In genomic region chr6:166466178-166467122, GRCh38 we compare ENCODE assay signal across 1 cellular context.
TF ChIP-seq lines count a peak whose summit lies in the region.

No MANE protein-coding gene starts in this region.

TF ChIP-seq in HEK293, 187 proteins besides CTCF, POLR2A, EP300 and RAD21 (continued from another document):
- TF ChIP-seq ZNF555 (tag by site-specific recombination; conservative IDR thresholded peaks at IDR 0.05) (no peak), ZNF473 (tag by site-specific recombination; IDR thresholded peaks at IDR 0.05) (no peak), ZNF175 (tag by site-specific recombination; IDR thresholded peaks at IDR 0.05) (no peak), ZNF660 (tag by site-specific recombination; IDR thresholded peaks at IDR 0.05) (no peak), ZNF184 (tag by site-specific recombination; IDR thresholded peaks at IDR 0.05) (no peak), RBAK (tag by site-specific recombination; IDR thresholded peaks at IDR 0.05) (no peak), ZNF366 (tag by site-specific recombination; conservative IDR thresholded peaks at IDR 0.05) (peak; percentile 94), ZNF404 (tag by site-specific recombination; IDR thresholded peaks at IDR 0.05) (no peak), OVOL3 (tag by site-specific recombination; IDR thresholded peaks at IDR 0.05) (no peak), ZNF560 (tag by site-specific recombination; IDR thresholded peaks at IDR 0.05; ENCODE audit: borderline replicate concordance) (no peak), ZNF146 (tag by site-specific recombination; IDR thresholded peaks at IDR 0.05) (no peak), ZNF629 (tag by site-specific recombination; IDR thresholded peaks at IDR 0.05) (no peak), ZNF311 (tag by site-specific recombination; IDR thresholded peaks at IDR 0.05; ENCODE audit: borderline replicate concordance) (peak; percentile 67; the same call in 1 of the 2 replicates), GLIS1 (tag by site-specific recombination; IDR thresholded peaks at IDR 0.05) (no peak), SP3 (tag by site-specific recombination; IDR thresholded peaks at IDR 0.05) (no peak), KLF9 (tag by site-specific recombination; IDR thresholded peaks at IDR 0.05; ENCODE audit: low read depth) (no peak), ZNF24 (tag by site-specific recombination; IDR thresholded peaks at IDR 0.05) (peak; percentile 77; the same call in 1 of the 2 replicates)
- TF ChIP-seq, protein P1, sequence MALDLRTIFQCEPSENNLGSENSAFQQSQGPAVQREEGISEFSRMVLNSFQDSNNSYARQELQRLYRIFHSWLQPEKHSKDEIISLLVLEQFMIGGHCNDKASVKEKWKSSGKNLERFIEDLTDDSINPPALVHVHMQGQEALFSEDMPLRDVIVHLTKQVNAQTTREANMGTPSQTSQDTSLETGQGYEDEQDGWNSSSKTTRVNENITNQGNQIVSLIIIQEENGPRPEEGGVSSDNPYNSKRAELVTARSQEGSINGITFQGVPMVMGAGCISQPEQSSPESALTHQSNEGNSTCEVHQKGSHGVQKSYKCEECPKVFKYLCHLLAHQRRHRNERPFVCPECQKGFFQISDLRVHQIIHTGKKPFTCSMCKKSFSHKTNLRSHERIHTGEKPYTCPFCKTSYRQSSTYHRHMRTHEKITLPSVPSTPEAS (tag by site-specific recombination; IDR thresholded peaks at IDR 0.05), result no peak
- TF ChIP-seq, protein P2, sequence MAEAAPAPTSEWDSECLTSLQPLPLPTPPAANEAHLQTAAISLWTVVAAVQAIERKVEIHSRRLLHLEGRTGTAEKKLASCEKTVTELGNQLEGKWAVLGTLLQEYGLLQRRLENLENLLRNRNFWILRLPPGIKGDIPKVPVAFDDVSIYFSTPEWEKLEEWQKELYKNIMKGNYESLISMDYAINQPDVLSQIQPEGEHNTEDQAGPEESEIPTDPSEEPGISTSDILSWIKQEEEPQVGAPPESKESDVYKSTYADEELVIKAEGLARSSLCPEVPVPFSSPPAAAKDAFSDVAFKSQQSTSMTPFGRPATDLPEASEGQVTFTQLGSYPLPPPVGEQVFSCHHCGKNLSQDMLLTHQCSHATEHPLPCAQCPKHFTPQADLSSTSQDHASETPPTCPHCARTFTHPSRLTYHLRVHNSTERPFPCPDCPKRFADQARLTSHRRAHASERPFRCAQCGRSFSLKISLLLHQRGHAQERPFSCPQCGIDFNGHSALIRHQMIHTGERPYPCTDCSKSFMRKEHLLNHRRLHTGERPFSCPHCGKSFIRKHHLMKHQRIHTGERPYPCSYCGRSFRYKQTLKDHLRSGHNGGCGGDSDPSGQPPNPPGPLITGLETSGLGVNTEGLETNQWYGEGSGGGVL (tag by site-specific recombination; IDR thresholded peaks at IDR 0.05), result no peak
- TF ChIP-seq, protein P3, sequence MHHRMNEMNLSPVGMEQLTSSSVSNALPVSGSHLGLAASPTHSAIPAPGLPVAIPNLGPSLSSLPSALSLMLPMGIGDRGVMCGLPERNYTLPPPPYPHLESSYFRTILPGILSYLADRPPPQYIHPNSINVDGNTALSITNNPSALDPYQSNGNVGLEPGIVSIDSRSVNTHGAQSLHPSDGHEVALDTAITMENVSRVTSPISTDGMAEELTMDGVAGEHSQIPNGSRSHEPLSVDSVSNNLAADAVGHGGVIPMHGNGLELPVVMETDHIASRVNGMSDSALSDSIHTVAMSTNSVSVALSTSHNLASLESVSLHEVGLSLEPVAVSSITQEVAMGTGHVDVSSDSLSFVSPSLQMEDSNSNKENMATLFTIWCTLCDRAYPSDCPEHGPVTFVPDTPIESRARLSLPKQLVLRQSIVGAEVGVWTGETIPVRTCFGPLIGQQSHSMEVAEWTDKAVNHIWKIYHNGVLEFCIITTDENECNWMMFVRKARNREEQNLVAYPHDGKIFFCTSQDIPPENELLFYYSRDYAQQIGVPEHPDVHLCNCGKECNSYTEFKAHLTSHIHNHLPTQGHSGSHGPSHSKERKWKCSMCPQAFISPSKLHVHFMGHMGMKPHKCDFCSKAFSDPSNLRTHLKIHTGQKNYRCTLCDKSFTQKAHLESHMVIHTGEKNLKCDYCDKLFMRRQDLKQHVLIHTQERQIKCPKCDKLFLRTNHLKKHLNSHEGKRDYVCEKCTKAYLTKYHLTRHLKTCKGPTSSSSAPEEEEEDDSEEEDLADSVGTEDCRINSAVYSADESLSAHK (tag by site-specific recombination; IDR thresholded peaks at IDR 0.05), result no peak
- TF ChIP-seq, protein P4, sequence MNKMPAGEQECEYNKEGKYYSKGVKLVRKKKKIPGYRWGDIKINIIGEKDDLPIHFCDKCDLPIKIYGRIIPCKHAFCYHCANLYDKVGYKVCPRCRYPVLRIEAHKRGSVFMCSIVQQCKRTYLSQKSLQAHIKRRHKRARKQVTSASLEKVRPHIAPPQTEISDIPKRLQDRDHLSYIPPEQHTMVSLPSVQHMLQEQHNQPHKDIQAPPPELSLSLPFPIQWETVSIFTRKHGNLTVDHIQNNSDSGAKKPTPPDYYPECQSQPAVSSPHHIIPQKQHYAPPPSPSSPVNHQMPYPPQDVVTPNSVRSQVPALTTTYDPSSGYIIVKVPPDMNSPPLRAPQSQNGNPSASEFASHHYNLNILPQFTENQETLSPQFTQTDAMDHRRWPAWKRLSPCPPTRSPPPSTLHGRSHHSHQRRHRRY (tag by site-specific recombination; IDR thresholded peaks at IDR 0.05), result no peak
- TF ChIP-seq, protein P5, sequence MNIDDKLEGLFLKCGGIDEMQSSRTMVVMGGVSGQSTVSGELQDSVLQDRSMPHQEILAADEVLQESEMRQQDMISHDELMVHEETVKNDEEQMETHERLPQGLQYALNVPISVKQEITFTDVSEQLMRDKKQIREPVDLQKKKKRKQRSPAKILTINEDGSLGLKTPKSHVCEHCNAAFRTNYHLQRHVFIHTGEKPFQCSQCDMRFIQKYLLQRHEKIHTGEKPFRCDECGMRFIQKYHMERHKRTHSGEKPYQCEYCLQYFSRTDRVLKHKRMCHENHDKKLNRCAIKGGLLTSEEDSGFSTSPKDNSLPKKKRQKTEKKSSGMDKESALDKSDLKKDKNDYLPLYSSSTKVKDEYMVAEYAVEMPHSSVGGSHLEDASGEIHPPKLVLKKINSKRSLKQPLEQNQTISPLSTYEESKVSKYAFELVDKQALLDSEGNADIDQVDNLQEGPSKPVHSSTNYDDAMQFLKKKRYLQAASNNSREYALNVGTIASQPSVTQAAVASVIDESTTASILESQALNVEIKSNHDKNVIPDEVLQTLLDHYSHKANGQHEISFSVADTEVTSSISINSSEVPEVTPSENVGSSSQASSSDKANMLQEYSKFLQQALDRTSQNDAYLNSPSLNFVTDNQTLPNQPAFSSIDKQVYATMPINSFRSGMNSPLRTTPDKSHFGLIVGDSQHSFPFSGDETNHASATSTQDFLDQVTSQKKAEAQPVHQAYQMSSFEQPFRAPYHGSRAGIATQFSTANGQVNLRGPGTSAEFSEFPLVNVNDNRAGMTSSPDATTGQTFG (tag by site-specific recombination; IDR thresholded peaks at IDR 0.05; ENCODE audit: borderline replicate concordance), result no peak
- TF ChIP-seq, protein P6, sequence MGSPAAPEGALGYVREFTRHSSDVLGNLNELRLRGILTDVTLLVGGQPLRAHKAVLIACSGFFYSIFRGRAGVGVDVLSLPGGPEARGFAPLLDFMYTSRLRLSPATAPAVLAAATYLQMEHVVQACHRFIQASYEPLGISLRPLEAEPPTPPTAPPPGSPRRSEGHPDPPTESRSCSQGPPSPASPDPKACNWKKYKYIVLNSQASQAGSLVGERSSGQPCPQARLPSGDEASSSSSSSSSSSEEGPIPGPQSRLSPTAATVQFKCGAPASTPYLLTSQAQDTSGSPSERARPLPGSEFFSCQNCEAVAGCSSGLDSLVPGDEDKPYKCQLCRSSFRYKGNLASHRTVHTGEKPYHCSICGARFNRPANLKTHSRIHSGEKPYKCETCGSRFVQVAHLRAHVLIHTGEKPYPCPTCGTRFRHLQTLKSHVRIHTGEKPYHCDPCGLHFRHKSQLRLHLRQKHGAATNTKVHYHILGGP (tag by site-specific recombination; IDR thresholded peaks at IDR 0.05), result no peak
